Comparison of ENCODE assay signal across 8 cellular contexts in the genomic region with DNA sequence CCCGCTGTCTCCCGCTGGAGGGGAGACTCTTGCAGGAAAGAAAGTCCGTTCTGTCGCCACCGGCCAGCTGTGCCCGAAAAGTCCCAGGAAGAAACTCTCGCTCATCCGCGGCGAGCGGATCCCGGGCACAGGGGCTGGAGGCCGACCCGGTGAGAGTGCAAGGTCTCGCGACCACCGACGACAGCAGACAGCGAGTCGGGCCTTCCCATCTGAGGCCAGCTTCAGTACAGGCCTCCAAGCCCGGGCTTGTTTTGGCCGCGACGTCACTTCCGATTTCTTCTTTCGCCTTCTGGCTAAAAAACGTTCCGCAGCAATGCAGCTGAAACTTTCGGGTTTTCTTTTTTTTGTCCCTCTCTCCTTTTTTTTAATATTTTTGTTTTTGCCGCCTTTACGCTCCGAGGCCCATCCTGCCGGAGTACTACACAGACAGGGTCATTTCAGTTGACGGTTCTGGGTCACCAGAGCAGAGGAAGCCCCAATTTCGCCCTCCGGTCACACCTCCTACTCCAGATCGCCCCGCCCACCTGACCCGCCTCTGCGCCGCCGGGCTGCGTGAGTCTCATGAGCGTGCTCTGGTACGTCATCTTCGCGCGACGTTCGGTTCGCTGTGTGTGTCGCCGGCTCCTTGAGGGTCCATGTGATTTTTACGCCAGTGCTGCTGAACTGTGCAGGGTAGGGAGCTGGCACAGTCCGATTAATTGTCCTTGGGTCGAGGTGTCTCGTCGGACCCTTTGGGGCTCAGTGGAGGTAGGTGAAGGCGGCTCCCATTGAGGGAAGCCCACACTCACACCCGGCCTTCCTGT. TPM values are rescaled to one million over a fixed set of nuclear protein-coding genes. Genes with fewer than 3 reads are reported as not detected.
DNase-seq lines count a peak whose midpoint lies in the region; ATAC-seq and TF ChIP-seq lines count a peak whose summit lies in the region.

A gene with protein sequence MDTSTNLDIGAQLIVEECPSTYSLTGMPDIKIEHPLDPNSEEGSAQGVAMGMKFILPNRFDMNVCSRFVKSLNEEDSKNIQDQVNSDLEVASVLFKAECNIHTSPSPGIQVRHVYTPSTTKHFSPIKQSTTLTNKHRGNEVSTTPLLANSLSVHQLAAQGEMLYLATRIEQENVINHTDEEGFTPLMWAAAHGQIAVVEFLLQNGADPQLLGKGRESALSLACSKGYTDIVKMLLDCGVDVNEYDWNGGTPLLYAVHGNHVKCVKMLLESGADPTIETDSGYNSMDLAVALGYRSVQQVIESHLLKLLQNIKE (minus strand): TSS at position 474 of the 803 bp plus-strand sequence. CDS start 2,758 bp downstream, outside the sequence.
A gene with protein sequence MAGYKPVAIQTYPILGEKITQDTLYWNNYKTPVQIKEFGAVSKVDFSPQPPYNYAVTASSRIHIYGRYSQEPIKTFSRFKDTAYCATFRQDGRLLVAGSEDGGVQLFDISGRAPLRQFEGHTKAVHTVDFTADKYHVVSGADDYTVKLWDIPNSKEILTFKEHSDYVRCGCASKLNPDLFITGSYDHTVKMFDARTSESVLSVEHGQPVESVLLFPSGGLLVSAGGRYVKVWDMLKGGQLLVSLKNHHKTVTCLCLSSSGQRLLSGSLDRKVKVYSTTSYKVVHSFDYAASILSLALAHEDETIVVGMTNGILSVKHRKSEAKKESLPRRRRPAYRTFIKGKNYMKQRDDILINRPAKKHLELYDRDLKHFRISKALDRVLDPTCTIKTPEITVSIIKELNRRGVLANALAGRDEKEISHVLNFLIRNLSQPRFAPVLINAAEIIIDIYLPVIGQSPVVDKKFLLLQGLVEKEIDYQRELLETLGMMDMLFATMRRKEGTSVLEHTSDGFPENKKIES (plus strand): TSS at position 578 of the 803 bp plus-strand sequence. CDS start 1,602 bp downstream, outside the sequence.

- intact Hi-C loops in activated CD4-positive, alpha-beta T cell treated with anti-CD3 and anti-CD28 coated beads, Interleukin-2, amount 10 ng/mL, durations not matched to agents 24 days and 14 days (cut with micrococcal nuclease) = loop anchor here (1.0 to 10.0 kb wide), 8 partner anchors 46 to 1979 kb away; a partner anchor contains a TSS
- intact Hi-C loops in colonic mucosa (cut with DNase I) = no loop called here

- H3K36me3 ChIP-seq in BJ (ENCODE audit: control insufficient read depth, insufficient read depth, low read length) = peaks cover 1% of the 10 kb centered on the region; the same call in 1 of the 2 replicates
- H3K36me3 ChIP-seq in colonic mucosa = no peaks in the 10 kb centered on the region

- H3K27me3 ChIP-seq in BJ (ENCODE audit: control insufficient read depth, insufficient read depth, low read length) = no peaks in the 10 kb centered on the region
- H3K27me3 ChIP-seq in colonic mucosa = no peaks in the 10 kb centered on the region

- DNase-seq in BJ (ENCODE audit: low read depth) (peak; percentile 69), NCI-H526 treated with DMSO at 0.1 percent for 48 hours (lab: John Stamatoyannopoulos, UW) (peak; percentile 89), colonic mucosa (peak; percentile 100), kidney tubule cell (ENCODE audit: low spot score) (peak; percentile 97)
- DNase-seq in activated CD4-positive, alpha-beta T cell treated with anti-CD3 and anti-CD28 coated beads, Interleukin-2, amount 10 ng/mL, durations not matched to agents 24 days and 14 days = peak; percentile 100
- DNase-seq in stimulated activated CD4-positive, alpha-beta T cell treated with anti-CD3 and anti-CD28 coated beads, Interleukin-1b, Interleukin-23, amount 100 ng/mL, for 24 hours (ENCODE audit: low read depth in 4 of 4, low spot score in 1 of 4) = peak; percentile 98 to 100 (median 99)

- POLR2A ChIA-PET in BJ (lab: Charles Lee) = no interaction called here

- H3K4me1 Mint-ChIP-seq in activated CD4-positive, alpha-beta T cell treated with anti-CD3 and anti-CD28 coated beads, Interleukin-2, amount 10 ng/mL, durations not matched to agents 24 days and 14 days = peaks cover 33% of the 10 kb centered on the region

- H3K27me3 Mint-ChIP-seq in activated CD4-positive, alpha-beta T cell treated with anti-CD3 and anti-CD28 coated beads, Interleukin-2, amount 10 ng/mL, durations not matched to agents 24 days and 14 days = peaks cover 2% of the 10 kb centered on the region

- no peaks in the 10 kb centered on the region for H3K9me3 ChIP-seq in colonic mucosa

- H3K4me3 ChIP-seq in BJ (ENCODE audit: low read depth, low read length) (peak within 1 kb of the TSS; percentile 89), colonic mucosa (peak within 1 kb of the TSS; percentile 84)

- CTCF ChIA-PET in BJ (lab: Yijun Ruan, JAX) = interaction anchor here (0.7 to 1.3 kb wide), 2 partner anchors 10 to 363 kb away, joined by 3 to 6 read pairs; no protein-coding TSS in a partner anchor

- H3K27ac Mint-ChIP-seq in activated CD4-positive, alpha-beta T cell treated with anti-CD3 and anti-CD28 coated beads, Interleukin-2, amount 10 ng/mL, durations not matched to agents 24 days and 14 days = peak within 1 kb of the TSS; percentile 100

- TF ChIP-seq CTCF in BJ (IDR thresholded peaks at IDR 0.05; ENCODE audit: insufficient read depth, low read depth, low read length) = no peak
- no peak for TF ChIP-seq CTCF in colonic mucosa (IDR thresholded peaks at IDR 0.05)

- H3K9me3 Mint-ChIP-seq in activated CD4-positive, alpha-beta T cell treated with anti-CD3 and anti-CD28 coated beads, Interleukin-2, amount 10 ng/mL, durations not matched to agents 24 days and 14 days = no peaks in the 10 kb centered on the region

- H3K27ac ChIP-seq in colonic mucosa = peak within 1 kb of the TSS; percentile 89

- H3K4me1 ChIP-seq in colonic mucosa = peaks cover 21% of the 10 kb centered on the region

- peak within 1 kb of the TSS; percentile 81 to 96 for H3K9ac ChIP-seq in colonic mucosa (ENCODE audit: low read depth in 2 of 2, low read length in 2 of 2)

- ATAC-seq in GM19324 (IDR thresholded peaks at IDR 0.05; ENCODE audit: low FRiP score, unreplicated experiment) (peak; percentile 97), HG03469 (IDR thresholded peaks at IDR 0.05; ENCODE audit: unreplicated experiment) (peak; percentile 71)

- peak within 1 kb of the TSS; percentile 100 for H3K4me3 Mint-ChIP-seq in activated CD4-positive, alpha-beta T cell treated with anti-CD3 and anti-CD28 coated beads, Interleukin-2, amount 10 ng/mL, durations not matched to agents 24 days and 14 days

- H3K36me3 Mint-ChIP-seq in activated CD4-positive, alpha-beta T cell treated with anti-CD3 and anti-CD28 coated beads, Interleukin-2, amount 10 ng/mL, durations not matched to agents 24 days and 14 days (ENCODE audit: low read depth) = peaks cover 29% of the 10 kb centered on the region

RNA-seq across cellular contexts. Expression of the first gene that starts in this region (rescaled TPM):
- polyA plus RNA-seq in BJ (2011; rRNA removed) = 14.8 and 28.4 TPM in 2 replicates
- polyA minus RNA-seq in BJ (2011; rRNA and poly(A)+ RNA removed) = 4.4 and 5.9 TPM in 2 replicates
- total RNA-seq in activated CD4-positive, alpha-beta T cell treated with anti-CD3 and anti-CD28 coated beads, Interleukin-2, amount 10 ng/mL, durations not matched to agents 24 days and 14 days = 18.5 and 19.7 TPM in 2 replicates
- total RNA-seq in colonic mucosa = 10 to 100 TPM; 17.5 to 18.3 TPM

RNA-seq across cellular contexts. Expression of the second gene that starts in this region (rescaled TPM):
- polyA plus RNA-seq in BJ (2011; rRNA removed) = 8.8 and 11.0 TPM in 2 replicates
- polyA minus RNA-seq in BJ (2011; rRNA and poly(A)+ RNA removed) = 8.4 and 13.0 TPM in 2 replicates
- 59.3 and 61.5 TPM in 2 replicates for total RNA-seq in activated CD4-positive, alpha-beta T cell treated with anti-CD3 and anti-CD28 coated beads, Interleukin-2, amount 10 ng/mL, durations not matched to agents 24 days and 14 days
- total RNA-seq in colonic mucosa = 10 to 100 TPM in 1 of 2 donors, 1 to 10 TPM in 1; 9.4 to 13.9 TPM

Comparison
In these comparisons a context has a peak if more than half of its experiments do, and no peak if none do; other contexts are left out.
1. Peak in every context shown above with its lines: DNase-seq, ATAC-seq, H3K4me3 ChIP-seq and H3K27ac ChIP-seq.